ENCODE assay signal across 15 cellular contexts in the genomic region with DNA sequence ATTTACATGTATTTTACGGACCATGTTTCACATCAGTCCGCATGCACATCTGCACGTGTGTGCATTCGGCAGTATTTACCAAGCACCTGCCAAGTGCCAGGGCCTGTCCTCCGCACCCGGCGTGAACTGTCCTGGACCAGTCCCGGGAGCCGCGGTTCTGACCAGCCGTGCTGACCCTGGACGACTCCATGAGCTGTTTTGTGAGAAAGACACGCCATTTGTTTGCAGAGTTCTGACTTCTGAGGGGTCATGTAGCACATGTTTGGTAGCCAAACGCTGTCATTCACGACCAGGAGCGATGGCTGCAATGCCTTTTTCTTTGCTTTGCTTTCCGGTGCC. TPM values are rescaled to one million over a fixed set of nuclear protein-coding genes. Genes with fewer than 3 reads are reported as not detected.
DNase-seq lines count a peak whose midpoint lies in the region; ATAC-seq and TF ChIP-seq lines count a peak whose summit lies in the region.
"Had no signal": no experiment of that assay in that cellular context is flagged by ENCODE, and none has a peak within 500 bp of the region (broad histone marks: within the 10 kb centered on the region; RNA-seq: fewer than 3 reads in every experiment).

No MANE protein-coding gene starts in this region.

- DNase-seq in T-helper 1 cell (no peak), ecto neural progenitor cell (ENCODE audit: low spot score) (peak; percentile 51), Karpas-422 (no peak)
- DNase-seq: NCI-H1092 treated with DMSO at 0.1 percent for 48 hours, NCI-H2227 treated with DMSO at 0.1 percent for 48 hours, ovary, thyroid gland had no signal

- WGBS in HUES64, result 23% methylated on average over 17 of the region's 17 CpGs

- H3K9me3 ChIP-seq in HUES64 (ENCODE audit: insufficient read depth, low read depth, low read length) (no peaks in the 10 kb centered on the region), neutrophil (no peaks in the 10 kb centered on the region), Karpas-422 (ENCODE audit: low read length) (no peaks in the 10 kb centered on the region)
- H3K9me3 ChIP-seq: ovary, thyroid gland had no signal

- peaks cover 18% of the 10 kb centered on the region for H3K4me1 Mint-ChIP-seq in T-helper 1 cell treated with Interleukin-12 subunit alpha and Interleukin-12 subunit beta and Interleukin-4 antibody, amounts not matched to agents 30 μg/mL and 1 μg/mL, for 36 hours (ENCODE audit: low read depth)

- no peak overlapping the region for H3K27ac ChIP-seq in HUES64 (ENCODE audit: low read depth, low read length)
- H3K27ac ChIP-seq in neutrophil, result no peak overlapping the region
- H3K27ac ChIP-seq in Karpas-422 (ENCODE audit: low read length), result no peak overlapping the region
- H3K27ac ChIP-seq: ovary, thyroid gland had no signal

- H3K27me3 Mint-ChIP-seq in T-helper 1 cell treated with Interleukin-12 subunit alpha and Interleukin-12 subunit beta and Interleukin-4 antibody, amounts not matched to agents 30 μg/mL and 1 μg/mL, for 36 hours (ENCODE audit: low read depth), result peaks cover 85% of the 10 kb centered on the region

- H3K27me3 ChIP-seq in HUES64 (ENCODE audit: insufficient read depth, low read length) (peaks cover 100% of the 10 kb centered on the region), neutrophil (peaks cover 100% of the 10 kb centered on the region), Karpas-422 (ENCODE audit: low read length) (no peaks in the 10 kb centered on the region)

- H3K9ac ChIP-seq in HUES64 (ENCODE audit: low read depth, low read length), result no peak overlapping the region
- H3K9ac ChIP-seq in Karpas-422 (ENCODE audit: low read length), result no peak overlapping the region

- peak overlapping the region; percentile 27 for H3K4me3 ChIP-seq in HUES64 (ENCODE audit: low read length)
- H3K4me3 ChIP-seq in neutrophil (ENCODE audit: low read depth in 1 of 2, low read length in 1 of 2), result peak overlapping the region; percentile 52 to 59
- no peak overlapping the region for H3K4me3 ChIP-seq in Karpas-422 (ENCODE audit: low read length)
- H3K4me3 ChIP-seq: ovary, thyroid gland had no signal

- H3K36me3 Mint-ChIP-seq in T-helper 1 cell treated with Interleukin-12 subunit alpha and Interleukin-12 subunit beta and Interleukin-4 antibody, amounts not matched to agents 30 μg/mL and 1 μg/mL, for 36 hours (ENCODE audit: low read depth), result peaks cover 6% of the 10 kb centered on the region
- H3K36me3 Mint-ChIP-seq: memory B cell had no signal

- TF ChIP-seq CTCF in neutrophil (IDR thresholded peaks at IDR 0.05), result no peak

- no peaks in the 10 kb centered on the region for H3K9me2 ChIP-seq in Karpas-422 (replicated peaks; ENCODE audit: insufficient read depth, low read length)

- no peak for ATAC-seq in HG03139 (IDR thresholded peaks at IDR 0.05; ENCODE audit: unreplicated experiment)
- ATAC-seq in HG03095 (IDR thresholded peaks at IDR 0.05; ENCODE audit: unreplicated experiment), result no peak

- no peaks in the 10 kb centered on the region for H3K9me3 Mint-ChIP-seq in T-helper 1 cell treated with Interleukin-12 subunit alpha and Interleukin-12 subunit beta and Interleukin-4 antibody, amounts not matched to agents 30 μg/mL and 1 μg/mL, for 36 hours
- H3K9me3 Mint-ChIP-seq: memory B cell had no signal

- H4K20me1 ChIP-seq in Karpas-422 (ENCODE audit: insufficient read depth, low read depth, low read length), result no peaks in the 10 kb centered on the region

- H3K4me1 ChIP-seq in HUES64 (ENCODE audit: insufficient read depth, low read length), result peaks cover 17% of the 10 kb centered on the region; the same call in 1 of the 2 replicates
- peaks cover 71 to 86% of the 10 kb centered on the region in 2 experiments for H3K4me1 ChIP-seq in neutrophil (ENCODE audit: control insufficient read depth in 1 of 2, insufficient read depth in 1 of 2, low read depth in 1 of 2, low read length in 1 of 2)
- H3K4me1 ChIP-seq in Karpas-422 (ENCODE audit: low read length), result no peaks in the 10 kb centered on the region

- H3K4me3 Mint-ChIP-seq in T-helper 1 cell treated with Interleukin-12 subunit alpha and Interleukin-12 subunit beta and Interleukin-4 antibody, amounts not matched to agents 30 μg/mL and 1 μg/mL, for 36 hours, result peak overlapping the region; percentile 48
- H3K4me3 Mint-ChIP-seq: memory B cell had no signal

- H3K36me3 ChIP-seq in HUES64 (ENCODE audit: insufficient read depth, low read length) (no peaks in the 10 kb centered on the region), neutrophil (no peaks in the 10 kb centered on the region), Karpas-422 (ENCODE audit: insufficient read depth, low read length) (no peaks in the 10 kb centered on the region)
- H3K36me3 ChIP-seq: ovary, thyroid gland had no signal

- H2AFZ ChIP-seq in Karpas-422 (ENCODE audit: low read length), result no peak overlapping the region

- H3K27ac Mint-ChIP-seq in T-helper 1 cell treated with Interleukin-12 subunit alpha and Interleukin-12 subunit beta and Interleukin-4 antibody, amounts not matched to agents 30 μg/mL and 1 μg/mL, for 36 hours, result peak overlapping the region; percentile 69
- H3K27ac Mint-ChIP-seq: memory B cell had no signal

- H3K79me2 ChIP-seq in Karpas-422 (ENCODE audit: low read length), result no peaks in the 10 kb centered on the region

- H3K4me2 ChIP-seq in Karpas-422 (ENCODE audit: low read depth, low read length, poor library complexity, severe bottlenecking), result no peak overlapping the region

RNA-seq across cellular contexts. Expression of gene OLIG2, which starts 3.3 kb away (rescaled TPM):
- polyA plus RNA-seq in HUES64 (2013, experiment 1 of 2), result 0.10 TPM
- polyA plus RNA-seq in HUES64 (2013, experiment 2 of 2), result 0.32 TPM
- not detected in 2 replicates for total RNA-seq in Karpas-422 (2014; rRNA removed; shearing (Covaris generic); ENCODE audit: low replicate concordance)
- total RNA-seq: ovary; T-helper 1 cell treated with Interleukin-12 subunit alpha and Interleukin-12 subunit beta and Interleukin-4 antibody, amounts not matched to agents 30 ng/mL and 1 ng/mL, for 36 hours had no signal
- polyA plus RNA-seq: adipose tissue, ovary had no signal

RNA-seq across cellular contexts. Expression of gene OLIG1, which starts 47.5 kb away (rescaled TPM):
- 0.25 TPM for polyA plus RNA-seq in HUES64 (2013, experiment 1 of 2)
- polyA plus RNA-seq in HUES64 (2013, experiment 2 of 2), result 0.57 TPM
- not detected in 2 replicates for total RNA-seq in Karpas-422 (2014; rRNA removed; shearing (Covaris generic); ENCODE audit: low replicate concordance)
- total RNA-seq: ovary; T-helper 1 cell treated with Interleukin-12 subunit alpha and Interleukin-12 subunit beta and Interleukin-4 antibody, amounts not matched to agents 30 ng/mL and 1 ng/mL, for 36 hours; thyroid gland had no signal
- polyA plus RNA-seq: ovary had no signal
